ENCODE assay signal across 12 cellular contexts in genomic region chr9:34363619-34364351, GRCh38. TPM values are rescaled to one million over a fixed set of nuclear protein-coding genes. Genes with fewer than 3 reads are reported as not detected.
DNase-seq lines count a peak whose midpoint lies in the region; ATAC-seq and TF ChIP-seq lines count a peak whose summit lies in the region.
"Had no signal": no experiment of that assay in that cellular context is flagged by ENCODE, and none has a peak within 500 bp of the region (broad histone marks: within the 10 kb centered on the region; RNA-seq: fewer than 3 reads in every experiment).

No MANE protein-coding gene starts in this region.

- peak overlapping the region; percentile 4; the same call in 1 of the 2 replicates for H3K9ac ChIP-seq in iPS-20b (ENCODE audit: low read depth, low read length)
- H3K9ac ChIP-seq in smooth muscle cell (ENCODE audit: low read depth): no peak overlapping the region
- H3K9ac ChIP-seq: GM23248 had no signal

- no peak overlapping the region for H3K4me3 Mint-ChIP-seq in activated CD4-positive, alpha-beta T cell treated with anti-CD3 and anti-CD28 coated beads for 36 hours
- H3K4me3 Mint-ChIP-seq: activated T-helper 17 cell treated with anti-CD3 and anti-CD28 coated beads, Interleukin-2, amount 50 U/mL, for 72 hours had no signal

- H3K4me1 ChIP-seq in iPS-20b (ENCODE audit: insufficient read depth, low read length) (peaks cover 19% of the 10 kb centered on the region; the same call in 1 of the 2 replicates), smooth muscle cell (ENCODE audit: low read depth) (peaks cover 16% of the 10 kb centered on the region), esophagus muscularis mucosa (peaks cover 4 to 8% (median 7%) of the 10 kb centered on the region in 4 donors)

- H3K9me3 ChIP-seq in iPS-20b (ENCODE audit: insufficient read depth, low read depth, low read length) (no peaks in the 10 kb centered on the region; the same call in 1 of the 2 replicates), smooth muscle cell (replicated peaks; ENCODE audit: low read depth) (no peaks in the 10 kb centered on the region), esophagus muscularis mucosa (no peaks in the 10 kb centered on the region)

- WGBS in smooth muscle cell (ENCODE audit: low lambda C conversion rate): 36% methylated on average over 13 of the region's 13 CpGs
- 70% methylated on average over 13 of the region's 13 CpGs for WGBS in esophagus muscularis mucosa

- H3K4me2 ChIP-seq in smooth muscle cell: peak overlapping the region; percentile 21

- POLR2A ChIA-PET in activated CD4-positive, alpha-beta T cell treated with anti-CD3 and anti-CD28 coated beads for 36 hours (lab: Charles Lee): interaction anchor here (0.5 kb wide), 1 partner anchor 36 kb away, joined by 5 read pairs; no protein-coding TSS in a partner anchor
- POLR2A ChIA-PET in HEK293T (lab: Yijun Ruan, JAX): no interaction called here

- DNase-seq in activated CD4-positive, alpha-beta T cell treated with anti-CD3 and anti-CD28 coated beads for 36 hours: no peak
- no peak for DNase-seq in activated CD4-positive, alpha-beta T cell treated with anti-CD3 and anti-CD28 coated beads for 48 hours
- DNase-seq in smooth muscle cell (lab: John Stamatoyannopoulos, UW; ENCODE audit: unreplicated experiment) (no peak), HEK293T (ENCODE audit: extremely low spot score) (no peak), esophagus muscularis mucosa (ENCODE audit: extremely low spot score) (no peak), HuH-7.5 (ENCODE audit: low spot score) (no peak)
- DNase-seq: GM23248; stimulated activated naive CD4-positive, alpha-beta T cell treated with Interleukin-2 at 50 U/mL for 16 hours had no signal

- H3K27me3 ChIP-seq in iPS-20b (ENCODE audit: insufficient read depth, low read length): peaks cover 7% of the 10 kb centered on the region; the same call in 1 of the 2 replicates
- no peaks in the 10 kb centered on the region for H3K27me3 ChIP-seq in smooth muscle cell (ENCODE audit: low read depth)
- no peaks in the 10 kb centered on the region for H3K27me3 ChIP-seq in esophagus muscularis mucosa

- TF ChIP-seq CTCF in smooth muscle cell (IDR thresholded peaks at IDR 0.05; ENCODE audit: borderline replicate concordance, insufficient read depth, poor library complexity, severe bottlenecking) (no peak), esophagus muscularis mucosa (IDR thresholded peaks at IDR 0.05) (no peak)

- no peaks in the 10 kb centered on the region for H3F3A ChIP-seq in smooth muscle cell (ENCODE audit: low read depth)

- ATAC-seq in activated CD4-positive, alpha-beta T cell treated with anti-CD3 and anti-CD28 coated beads for 36 hours: peak; percentile 58
- ATAC-seq: activated T-helper 17 cell treated with anti-CD3 and anti-CD28 coated beads, Interleukin-2, amount 50 U/mL, for 72 hours had no signal

- intact Hi-C loops in activated CD4-positive, alpha-beta T cell treated with anti-CD3 and anti-CD28 coated beads for 36 hours (cut with DNase I, micrococcal nuclease): no loop called here
- intact Hi-C loops in esophagus muscularis mucosa (cut with DNase I): no loop called here

- H3K27ac ChIP-seq in angular gyrus (ENCODE audit: low read depth, low read length) (peak overlapping the region; percentile 31), iPS-20b (ENCODE audit: low read length) (no peak overlapping the region), smooth muscle cell (ENCODE audit: low read depth) (no peak overlapping the region), esophagus muscularis mucosa (replicated peaks in 1 of 4) (peak overlapping the region in 2 of 4 donors; percentile 15 to 42)
- H3K27ac ChIP-seq: 22Rv1, GM23248 had no signal

- CTCF ChIA-PET in activated CD4-positive, alpha-beta T cell treated with anti-CD3 and anti-CD28 coated beads for 36 hours (lab: Charles Lee): interaction anchor here (0.6 to 2.6 kb wide), 4 partner anchors 11 to 40 kb away, joined by 3 to 7 read pairs (median 6); no protein-coding TSS in a partner anchor
- CTCF ChIA-PET in HEK293T (lab: Yijun Ruan, JAX): no interaction called here

- H3K79me2 ChIP-seq in smooth muscle cell (ENCODE audit: low read depth): no peaks in the 10 kb centered on the region

- H3K4me1 Mint-ChIP-seq in activated CD4-positive, alpha-beta T cell treated with anti-CD3 and anti-CD28 coated beads for 36 hours: peaks cover 12% of the 10 kb centered on the region
- H3K4me1 Mint-ChIP-seq: activated T-helper 17 cell treated with anti-CD3 and anti-CD28 coated beads, Interleukin-2, amount 50 U/mL, for 72 hours had no signal

- H3K9me3 Mint-ChIP-seq in activated CD4-positive, alpha-beta T cell treated with anti-CD3 and anti-CD28 coated beads for 36 hours (ENCODE audit: low read depth): peaks cover 4% of the 10 kb centered on the region

- no peak for TF ChIP-seq EP300 in esophagus muscularis mucosa (IDR thresholded peaks at IDR 0.05)

- peak overlapping the region; percentile 12 for H3K27ac Mint-ChIP-seq in activated CD4-positive, alpha-beta T cell treated with anti-CD3 and anti-CD28 coated beads for 36 hours
- H3K27ac Mint-ChIP-seq: activated T-helper 17 cell treated with anti-CD3 and anti-CD28 coated beads, Interleukin-2, amount 50 U/mL, for 72 hours had no signal

- H2AFZ ChIP-seq in smooth muscle cell (ENCODE audit: low read depth): no peak overlapping the region
- H2AFZ ChIP-seq: GM23248 had no signal

- H3K36me3 Mint-ChIP-seq in activated CD4-positive, alpha-beta T cell treated with anti-CD3 and anti-CD28 coated beads for 36 hours (ENCODE audit: low read depth): peaks cover 9% of the 10 kb centered on the region

- no peak for TF ChIP-seq POLR2A in esophagus muscularis mucosa (IDR thresholded peaks at IDR 0.05; ENCODE audit: low read depth)

- H3K27me3 Mint-ChIP-seq in activated CD4-positive, alpha-beta T cell treated with anti-CD3 and anti-CD28 coated beads for 36 hours: no peaks in the 10 kb centered on the region
- H3K27me3 Mint-ChIP-seq: activated T-helper 17 cell treated with anti-CD3 and anti-CD28 coated beads, Interleukin-2, amount 50 U/mL, for 72 hours had no signal

- H3K36me3 ChIP-seq in iPS-20b (ENCODE audit: insufficient read depth, low read depth, low read length) (no peaks in the 10 kb centered on the region), smooth muscle cell (ENCODE audit: low read depth) (no peaks in the 10 kb centered on the region), esophagus muscularis mucosa (peaks cover 0 to 16% (median 7%) of the 10 kb centered on the region in 4 donors)

- H4K20me1 ChIP-seq in smooth muscle cell (ENCODE audit: low read depth): no peaks in the 10 kb centered on the region

- H3K4me3 ChIP-seq in iPS-20b (ENCODE audit: low read length) (peak overlapping the region; percentile 30; the same call in 1 of the 2 replicates), smooth muscle cell (no peak overlapping the region), esophagus muscularis mucosa (no peak overlapping the region)
- H3K4me3 ChIP-seq: GM23248 had no signal

TF ChIP-seq in HEK293T, 16 proteins besides CTCF, POLR2A, EP300 and RAD21:
- no peak for TF ChIP-seq LEF1 (IDR thresholded peaks at IDR 0.05; ENCODE audit: borderline replicate concordance)
- TF ChIP-seq ELF4 (IDR thresholded peaks at IDR 0.05): no peak
- no peak for TF ChIP-seq SP1 (IDR thresholded peaks at IDR 0.05)
- no peak for TF ChIP-seq CTBP1 (IDR thresholded peaks at IDR 0.05; ENCODE audit: borderline replicate concordance)
- no peak for TF ChIP-seq FOXA1 (IDR thresholded peaks at IDR 0.05)
- no peak for TF ChIP-seq TARDBP (IDR thresholded peaks at IDR 0.05)
- TF ChIP-seq FOXK2 (IDR thresholded peaks at IDR 0.05): no peak
- TF ChIP-seq HDGF (IDR thresholded peaks at IDR 0.05; ENCODE audit: borderline replicate concordance): no peak
- no peak for TF ChIP-seq ARNT (IDR thresholded peaks at IDR 0.05)
- no peak for TF ChIP-seq PKNOX1 (IDR thresholded peaks at IDR 0.05)
- no peak for TF ChIP-seq BHLHE40 (IDR thresholded peaks at IDR 0.05; ENCODE audit: borderline replicate concordance)
- no peak for TF ChIP-seq L3MBTL2 (conservative IDR thresholded peaks at IDR 0.05)
- TF ChIP-seq ZNF384 (IDR thresholded peaks at IDR 0.05): no peak
- no peak for TF ChIP-seq NFRKB (IDR thresholded peaks at IDR 0.05)
- no peak for TF ChIP-seq SUZ12 (IDR thresholded peaks at IDR 0.05)

RNA-seq across cellular contexts. Expression of gene MYORG, which starts 12.9 kb away (rescaled TPM):
- 1 to 10 TPM; 2.2 to 2.3 TPM for total RNA-seq in activated CD4-positive, alpha-beta T cell treated with anti-CD3 and anti-CD28 coated beads for 36 hours
- total RNA-seq in smooth muscle cell (5.2 and 5.6 TPM in 2 replicates), esophagus muscularis mucosa (10 to 100 TPM in 2 of 4 donors, 1 to 10 TPM in 2; 7.8 to 27.2 (median 15.4) TPM)
- polyA plus RNA-seq in smooth muscle cell: 4.2 and 6.3 TPM in 2 replicates

RNA-seq across cellular contexts. Expression of gene NUDT2, which starts 34.4 kb away (rescaled TPM):
- 10 to 100 TPM; 14.9 to 22.9 TPM for total RNA-seq in activated CD4-positive, alpha-beta T cell treated with anti-CD3 and anti-CD28 coated beads for 36 hours
- total RNA-seq in smooth muscle cell: 28.1 and 32.4 TPM in 2 replicates
- polyA plus RNA-seq in smooth muscle cell: 32.8 and 36.1 TPM in 2 replicates
- total RNA-seq in esophagus muscularis mucosa: 10 to 100 TPM; 15.0 to 45.3 (median 23.0) TPM

RNA-seq across cellular contexts. Expression of gene KIF24, which starts 34.7 kb away (rescaled TPM):
- 1 to 10 TPM; 5.9 to 7.7 TPM for total RNA-seq in activated CD4-positive, alpha-beta T cell treated with anti-CD3 and anti-CD28 coated beads for 36 hours
- total RNA-seq in smooth muscle cell (1.2 and 1.4 TPM in 2 replicates), esophagus muscularis mucosa (1 to 10 TPM in 1 of 4 donors, under 1 TPM in 3; 0.42 to 1.5 (median 0.62) TPM)
- polyA plus RNA-seq in smooth muscle cell: 0.51 and 0.91 TPM in 2 replicates
